ENCODE assay signal across 11 cellular contexts in genomic region chr6:134196568-134197301, GRCh38.
DNase-seq lines count a peak whose midpoint lies in the region; ATAC-seq, FAIRE-seq and TF ChIP-seq lines count a peak whose summit lies in the region.
"Had no signal": no experiment of that assay in that cellular context is flagged by ENCODE, and none has a peak within 500 bp of the region (broad histone marks: within the 10 kb centered on the region; RNA-seq: fewer than 3 reads in every experiment).

No MANE protein-coding gene starts in this region.

- H3K36me3 ChIP-seq in lower lobe of right lung, result no peaks in the 10 kb centered on the region
- H3K36me3 ChIP-seq: sigmoid colon had no signal

- H3K4me1 ChIP-seq in lower lobe of right lung, result no peaks in the 10 kb centered on the region

- H3K9me3 ChIP-seq in lower lobe of right lung, result no peaks in the 10 kb centered on the region
- H3K9me3 ChIP-seq: sigmoid colon had no signal

- H3K4me3 ChIP-seq in choroid plexus epithelial cell (ENCODE audit: low read depth, low read length), result no peak overlapping the region
- H3K4me3 ChIP-seq in lower lobe of right lung, result no peak overlapping the region
- H3K4me3 ChIP-seq: sigmoid colon had no signal

- intact Hi-C loops in lower lobe of right lung (cut with DNase I) (no loop called here), cardiac septum (cut with DNase I) (no loop called here)

- peak; percentile 60 for FAIRE-seq in GM12892 (lab: Jason Lieb, UNC)

- TF ChIP-seq CTCF in choroid plexus epithelial cell (conservative IDR thresholded peaks at IDR 0.05; ENCODE audit: low read depth, low read length), result no peak
- TF ChIP-seq CTCF in lower lobe of right lung (IDR thresholded peaks at IDR 0.05), result no peak

- no peaks in the 10 kb centered on the region for H3K27me3 ChIP-seq in lower lobe of right lung (ENCODE audit: low read depth)
- H3K27me3 ChIP-seq: sigmoid colon had no signal

- ATAC-seq in GM21447 (IDR thresholded peaks at IDR 0.05; ENCODE audit: unreplicated experiment) (peak; percentile 71), lower lobe of right lung (no peak)

- DNase-seq in GM12892 (ENCODE audit: insufficient read length) (no peak), HUDEP-2 (lab: John Stamatoyannopoulos, UW; ENCODE audit: unreplicated experiment in 76 of 76) (peak in 53 of 76 experiments; percentile 15 to 77 (median 45)), choroid plexus epithelial cell (ENCODE audit: low read depth) (peak; percentile 28), caudate nucleus (lab: John Stamatoyannopoulos, UW) (no peak), lower lobe of right lung (no peak), NCI-H82 (lab: John Stamatoyannopoulos, UW) (no peak), cardiac septum (ENCODE audit: low spot score) (no peak)
- DNase-seq: glutamatergic neuron; sigmoid colon; stimulated activated CD8-positive, alpha-beta memory T cell treated with anti-CD3 and anti-CD28 coated beads, Interleukin-4, amount 100 ng/mL, for 48 hours had no signal

- no peak for TF ChIP-seq POLR2A in GM12892 (IDR thresholded peaks at IDR 0.05; ENCODE audit: low read depth, low read length)

- H3K27ac ChIP-seq in caudate nucleus (ENCODE audit: low read depth, low read length) (no peak overlapping the region), lower lobe of right lung (no peak overlapping the region)
- H3K27ac ChIP-seq: sigmoid colon had no signal

Comparison
In these comparisons a context has a peak if more than half of its experiments do, and no peak if none do; other contexts are left out.
1. DNase-seq: peak in HUDEP-2 (53 of 76) and choroid plexus epithelial cell (single experiment); none in GM12892 (single experiment), caudate nucleus (0 of 61), lower lobe of right lung (single experiment), NCI-H82 (single experiment) and cardiac septum (single experiment).